Comparison of ENCODE assay signal across 14 cellular contexts in genomic region chr7:135161669-135162068, GRCh38. TPM values are rescaled to one million over a fixed set of nuclear protein-coding genes. Genes with fewer than 3 reads are reported as not detected.
DNase-seq lines count a peak whose midpoint lies in the region; ATAC-seq, FAIRE-seq and TF ChIP-seq lines count a peak whose summit lies in the region.
"Had no signal": no experiment of that assay in that cellular context is flagged by ENCODE, and none has a peak within 500 bp of the region (broad histone marks: within the 10 kb centered on the region; RNA-seq: fewer than 3 reads in every experiment).

No MANE protein-coding gene starts in this region.

- no peaks in the 10 kb centered on the region for H3K27me3 ChIP-seq in CD4-positive, alpha-beta memory T cell (ENCODE audit: insufficient read depth, low read length)
- no peaks in the 10 kb centered on the region for H3K27me3 ChIP-seq in endothelial cell of umbilical vein (ENCODE audit: control insufficient read depth in 2 of 2, insufficient read depth in 2 of 2, low read length in 2 of 2)
- no peaks in the 10 kb centered on the region for H3K27me3 ChIP-seq in trophoblast cell (ENCODE audit: insufficient read depth, low read length)
- H3K27me3 ChIP-seq: tibial nerve had no signal

- H2BK5ac ChIP-seq in trophoblast cell (ENCODE audit: low read depth, low read length, poor library complexity) = no peak overlapping the region

- H4K12ac ChIP-seq in trophoblast cell (ENCODE audit: low read depth, low read length) = no peak overlapping the region

- WGBS in trophoblast cell (ENCODE audit: extremely low coverage, insufficient coverage, insufficient read length) = 100% methylated on average over 1 of the region's 6 CpGs

- H3K9me3 ChIP-seq in CD4-positive, alpha-beta memory T cell (ENCODE audit: control insufficient read depth in 1 of 2, low read length in 2 of 2) = no peaks in the 10 kb centered on the region
- no peaks in the 10 kb centered on the region for H3K9me3 ChIP-seq in endothelial cell of umbilical vein (replicated peaks; ENCODE audit: control insufficient read depth, insufficient read depth, low read length)
- peaks cover 13% of the 10 kb centered on the region for H3K9me3 ChIP-seq in trophoblast cell (ENCODE audit: insufficient read depth, low read depth, low read length)

- no peak overlapping the region for H4K91ac ChIP-seq in trophoblast cell (ENCODE audit: low read depth, low read length)

- no peak overlapping the region for H3K4ac ChIP-seq in trophoblast cell (ENCODE audit: low read depth, low read length)

- no peak for ATAC-seq in GM19452 (IDR thresholded peaks at IDR 0.05; ENCODE audit: unreplicated experiment)

- CTCF ChIA-PET in CD4-positive, alpha-beta memory T cell (lab: Charles Lee; ENCODE audit: partially characterized antibody) = interaction anchor here (1.8 to 12.3 kb wide), 3 partner anchors 8 to 177 kb away, joined by 6 to 162 read pairs (median 26); partner anchors contain the start of genes AGBL3, CYREN and TMEM140
- CTCF ChIA-PET in endothelial cell of umbilical vein (lab: Charles Lee) = interaction anchor here (1.3 to 2.8 kb wide), 5 partner anchors 8 to 174 kb away, joined by 3 to 22 read pairs (median 15); partner anchors contain the start of genes AGBL3, CYREN and TMEM140

- no peak overlapping the region for H2AFZ ChIP-seq in endothelial cell of umbilical vein (ENCODE audit: low read depth, low read length)
- H2AFZ ChIP-seq in trophoblast cell (ENCODE audit: insufficient read depth, low read length, poor library complexity) = no peak overlapping the region

- intact Hi-C loops in CD4-positive, alpha-beta memory T cell (cut with micrococcal nuclease) = no loop called here
- intact Hi-C loops in endothelial cell of umbilical vein (cut with micrococcal nuclease) = loop anchor here (2.0 to 10.0 kb wide), 4 partner anchors 15 to 467 kb away; partner anchors contain the start of gene AGBL3

- H3K4me3 Mint-ChIP-seq in CD4-positive, alpha-beta memory T cell = peak overlapping the region in 1 of 8 donors; percentile 44

- H3K79me2 ChIP-seq in endothelial cell of umbilical vein (ENCODE audit: control insufficient read depth, insufficient read depth, low read length) (no peaks in the 10 kb centered on the region), trophoblast cell (ENCODE audit: control insufficient read depth, insufficient read depth, low read length, poor library complexity) (no peaks in the 10 kb centered on the region)

- FAIRE-seq in endothelial cell of umbilical vein (lab: Jason Lieb, UNC) = no peak

- dilution Hi-C loops in endothelial cell of umbilical vein (cut with MboI; ENCODE audit: extremely low pct_ligation_motif_present, low sequenced_read_pairs) = no loop called here

- H3K4me2 ChIP-seq in endothelial cell of umbilical vein (ENCODE audit: insufficient read depth, low read length) = no peak overlapping the region
- H3K4me2 ChIP-seq in trophoblast cell (ENCODE audit: low read length) = no peak overlapping the region

- no peaks in the 10 kb centered on the region for H4K20me1 ChIP-seq in endothelial cell of umbilical vein (replicated peaks; ENCODE audit: control insufficient read depth, extremely low read depth, insufficient read depth, low read length)

- POLR2A ChIA-PET in CD4-positive, alpha-beta memory T cell (lab: Charles Lee; ENCODE audit: partially characterized antibody) = interaction anchor here (0.9 to 5.4 kb wide), 3 partner anchors 8 to 14 kb away, joined by 7 to 74 read pairs (median 59); partner anchors contain the start of genes CYREN and TMEM140
- POLR2A ChIA-PET in endothelial cell of umbilical vein (lab: Charles Lee) = interaction anchor here (1.7 to 1.9 kb wide), 2 partner anchors 9 to 14 kb away, joined by 4 to 7 read pairs; partner anchors contain the start of genes CYREN and TMEM140

- H3K79me1 ChIP-seq in trophoblast cell (ENCODE audit: low read length) = no peaks in the 10 kb centered on the region

- H3K18ac ChIP-seq in trophoblast cell (ENCODE audit: low read length) = no peak overlapping the region

- no peaks in the 10 kb centered on the region for H3K27me3 Mint-ChIP-seq in CD4-positive, alpha-beta memory T cell
- H3K27me3 Mint-ChIP-seq: brain had no signal

- H3K14ac ChIP-seq in trophoblast cell (ENCODE audit: low read length) = no peak overlapping the region

- peaks cover 62 to 73% of the 10 kb centered on the region in 2 donors for H3K36me3 Mint-ChIP-seq in CD4-positive, alpha-beta memory T cell

- H3K27ac ChIP-seq in CD4-positive, alpha-beta memory T cell (ENCODE audit: low read depth, low read length) = no peak overlapping the region
- peak overlapping the region; percentile 68 for H3K27ac ChIP-seq in endothelial cell of umbilical vein (ENCODE audit: insufficient read depth, low read depth, low read length)
- H3K27ac ChIP-seq in trophoblast cell (ENCODE audit: low read depth, low read length) = no peak overlapping the region

- H4K8ac ChIP-seq in trophoblast cell (ENCODE audit: low read depth, low read length) = no peak overlapping the region

- peaks cover 10% of the 10 kb centered on the region for H3K36me3 ChIP-seq in CD4-positive, alpha-beta memory T cell (ENCODE audit: insufficient read depth, low read length)
- H3K36me3 ChIP-seq in endothelial cell of umbilical vein (ENCODE audit: control insufficient read depth in 2 of 2, extremely low read depth in 1 of 2, insufficient read depth in 2 of 2, low read length in 2 of 2) = peaks cover 4% of the 10 kb centered on the region in 2 experiments
- H3K36me3 ChIP-seq in trophoblast cell (ENCODE audit: control insufficient read depth in 1 of 2, insufficient read depth in 2 of 2, low read length in 2 of 2) = peaks cover 23 to 30% of the 10 kb centered on the region in 2 experiments

- H3K4me3 ChIP-seq in CD4-positive, alpha-beta memory T cell (ENCODE audit: low read length in 2 of 2) = no peak overlapping the region
- peak overlapping the region; percentile 42 for H3K4me3 ChIP-seq in NB4 (ENCODE audit: low read depth, low read length)
- no peak overlapping the region for H3K4me3 ChIP-seq in endothelial cell of umbilical vein (replicated peaks in 1 of 3; ENCODE audit: insufficient read depth in 1 of 3, low read depth in 1 of 3, low read length in 3 of 3)
- no peak overlapping the region for H3K4me3 ChIP-seq in trophoblast cell (ENCODE audit: low read depth, low read length)
- H3K4me3 ChIP-seq: tibial nerve had no signal

- H3K27ac Mint-ChIP-seq in CD4-positive, alpha-beta memory T cell = peak overlapping the region in 4 of 7 donors; percentile 52 to 81 (median 67)

- peaks cover 28 to 74% (median 56%) of the 10 kb centered on the region in 4 donors for H3K4me1 Mint-ChIP-seq in CD4-positive, alpha-beta memory T cell

- H3K9me3 Mint-ChIP-seq in CD4-positive, alpha-beta memory T cell = peaks cover 0 to 12% (median 6%) of the 10 kb centered on the region in 8 donors

- no peak overlapping the region for H3K9ac ChIP-seq in endothelial cell of umbilical vein (replicated peaks; ENCODE audit: extremely low read depth, insufficient read depth, low read length)
- H3K9ac ChIP-seq in trophoblast cell (ENCODE audit: low read length) = no peak overlapping the region

- TF ChIP-seq CTCF in NB4 (IDR thresholded peaks at IDR 0.05; ENCODE audit: low read depth, low read length) (no peak), endothelial cell of umbilical vein (IDR thresholded peaks at IDR 0.05; ENCODE audit: extremely low read depth in 1 of 2, insufficient read depth in 1 of 2, low read depth in 1 of 2, low read length in 2 of 2) (no peak)

- H3K4me1 ChIP-seq in CD4-positive, alpha-beta memory T cell (ENCODE audit: insufficient read depth, low read length) = peaks cover 39% of the 10 kb centered on the region
- H3K4me1 ChIP-seq in endothelial cell of umbilical vein (ENCODE audit: control insufficient read depth, extremely low read depth, insufficient read depth, low read length) (peaks cover 39% of the 10 kb centered on the region), trophoblast cell (ENCODE audit: control insufficient read depth in 1 of 2, insufficient read depth in 2 of 2, low read length in 2 of 2) (peaks cover 3 to 7% of the 10 kb centered on the region in 2 experiments)

- H2BK120ac ChIP-seq in trophoblast cell (ENCODE audit: insufficient read depth, low read length, poor library complexity) = no peak overlapping the region

- TF ChIP-seq POLR2A in NB4 (IDR thresholded peaks at IDR 0.05; ENCODE audit: extremely low read depth, insufficient read length) (no peak), endothelial cell of umbilical vein (IDR thresholded peaks at IDR 0.05; ENCODE audit: low read depth, low read length) (no peak)

- no peak overlapping the region for H2AK5ac ChIP-seq in trophoblast cell (ENCODE audit: low read length)

- no peaks in the 10 kb centered on the region for H3K9me1 ChIP-seq in endothelial cell of umbilical vein (replicated peaks; ENCODE audit: control insufficient read depth, extremely low read depth, insufficient read depth, low read length)

- H2BK12ac ChIP-seq in trophoblast cell (ENCODE audit: low read length) = peak overlapping the region; percentile 11

- BruUV-seq in endothelial cell of umbilical vein (replicated peaks; lab: Mats Ljungman, UMichigan) = no TSS peak

- H3K23ac ChIP-seq in trophoblast cell (ENCODE audit: low read length) = no peak overlapping the region

- no peak for DNase-seq in CD4-positive, alpha-beta memory T cell
- peak; percentile 51 for DNase-seq in NB4 (ENCODE audit: low read depth)
- DNase-seq in endothelial cell of umbilical vein (ENCODE audit: low read depth, low spot score) = no peak
- no peak for DNase-seq in trophoblast cell
- DNase-seq in stimulated activated CD4-positive, alpha-beta T cell treated with anti-CD3 and anti-CD28 coated beads, Interleukin-12 subunit alpha, Interleukin-12 subunit beta, amount 100 ng/mL, for 4 hours = no peak
- no peak for DNase-seq in glomerular visceral epithelial cell (ENCODE audit: extremely low spot score)
- no peak for DNase-seq in NOMO-1 (lab: John Stamatoyannopoulos, UW; ENCODE audit: unreplicated experiment in 2 of 2)
- DNase-seq: DMS153, NCI-H1092, NCI-H748 treated with DMSO at 0.1 percent for 48 hours, nucleus accumbens had no signal

RNA-seq across cellular contexts. Expression of gene CYREN, which starts 8.8 kb away (rescaled TPM):
- 10 to 100 TPM; 45.3 to 46.5 TPM for total RNA-seq in CD4-positive, alpha-beta memory T cell
- 10 to 100 TPM; 35.2 to 52.9 TPM for polyA plus RNA-seq in CD4-positive, alpha-beta memory T cell
- total RNA-seq in endothelial cell of umbilical vein = 26.8 and 30.8 TPM in 2 replicates
- polyA plus RNA-seq in endothelial cell of umbilical vein = 16.9 and 19.1 TPM in 2 replicates
- 22.3 and 22.5 TPM in 2 replicates for polyA plus RNA-seq in endothelial cell of umbilical vein (2011; cell fraction: cytosol; rRNA removed)
- polyA plus RNA-seq in endothelial cell of umbilical vein (2011; cell fraction: nucleus; rRNA removed) = 18.3 and 20.0 TPM in 2 replicates
- 17.0 and 19.4 TPM in 2 replicates for polyA plus RNA-seq in endothelial cell of umbilical vein (2012)
- 23.5 and 25.7 TPM in 2 replicates for polyA minus RNA-seq in endothelial cell of umbilical vein
- polyA minus RNA-seq in endothelial cell of umbilical vein (2011; cell fraction: cytosol; rRNA and poly(A)+ RNA removed) = 22.8 TPM
- 16.6 and 21.7 TPM in 2 replicates for polyA minus RNA-seq in endothelial cell of umbilical vein (2011; cell fraction: nucleus; rRNA and poly(A)+ RNA removed)
- 32.9 and 33.9 TPM in 2 replicates for polyA plus RNA-seq in trophoblast cell (2013)

RNA-seq across cellular contexts. Expression of gene TMEM140, which starts 13.8 kb away (rescaled TPM):
- total RNA-seq in CD4-positive, alpha-beta memory T cell = 10 to 100 TPM; 28.3 to 31.3 TPM
- polyA plus RNA-seq in CD4-positive, alpha-beta memory T cell = 10 to 100 TPM; 13.6 to 30.9 TPM
- 15.7 and 26.5 TPM in 2 replicates for total RNA-seq in endothelial cell of umbilical vein
- polyA plus RNA-seq in endothelial cell of umbilical vein = 17.9 and 21.9 TPM in 2 replicates
- polyA plus RNA-seq in endothelial cell of umbilical vein (2011; cell fraction: cytosol; rRNA removed) = 12.0 and 12.3 TPM in 2 replicates
- polyA plus RNA-seq in endothelial cell of umbilical vein (2011; cell fraction: nucleus; rRNA removed) = 8.9 and 9.9 TPM in 2 replicates
- 11.8 and 13.5 TPM in 2 replicates for polyA plus RNA-seq in endothelial cell of umbilical vein (2012)
- polyA minus RNA-seq in endothelial cell of umbilical vein = 21.5 and 29.8 TPM in 2 replicates
- not detected for polyA minus RNA-seq in endothelial cell of umbilical vein (2011; cell fraction: cytosol; rRNA and poly(A)+ RNA removed)
- polyA minus RNA-seq in endothelial cell of umbilical vein (2011; cell fraction: nucleus; rRNA and poly(A)+ RNA removed) = 13.8 and 15.0 TPM in 2 replicates
- polyA plus RNA-seq in trophoblast cell (2013) = 0.25 and 0.26 TPM in 2 replicates

RNA-seq across cellular contexts. Expression of gene WDR91, which starts 49.7 kb away (rescaled TPM):
- 10 to 100 TPM; 29.1 to 29.4 TPM for total RNA-seq in CD4-positive, alpha-beta memory T cell
- 1 to 10 TPM; 2.3 to 8.9 TPM for polyA plus RNA-seq in CD4-positive, alpha-beta memory T cell
- 7.0 and 9.8 TPM in 2 replicates for total RNA-seq in endothelial cell of umbilical vein
- polyA plus RNA-seq in endothelial cell of umbilical vein = 6.7 and 9.5 TPM in 2 replicates
- 4.5 and 4.7 TPM in 2 replicates for polyA plus RNA-seq in endothelial cell of umbilical vein (2011; cell fraction: cytosol; rRNA removed)
- polyA plus RNA-seq in endothelial cell of umbilical vein (2011; cell fraction: nucleus; rRNA removed) = 26.5 and 30.7 TPM in 2 replicates
- 4.0 and 5.1 TPM in 2 replicates for polyA plus RNA-seq in endothelial cell of umbilical vein (2012)
- polyA minus RNA-seq in endothelial cell of umbilical vein = 10.9 and 12.0 TPM in 2 replicates
- polyA minus RNA-seq in endothelial cell of umbilical vein (2011; cell fraction: cytosol; rRNA and poly(A)+ RNA removed) = 1.7 TPM
- 10.6 and 12.8 TPM in 2 replicates for polyA minus RNA-seq in endothelial cell of umbilical vein (2011; cell fraction: nucleus; rRNA and poly(A)+ RNA removed)
- 11.4 and 11.5 TPM in 2 replicates for polyA plus RNA-seq in trophoblast cell (2013)
